ENCODE assay signal across 23 cellular contexts in the genomic region with DNA sequence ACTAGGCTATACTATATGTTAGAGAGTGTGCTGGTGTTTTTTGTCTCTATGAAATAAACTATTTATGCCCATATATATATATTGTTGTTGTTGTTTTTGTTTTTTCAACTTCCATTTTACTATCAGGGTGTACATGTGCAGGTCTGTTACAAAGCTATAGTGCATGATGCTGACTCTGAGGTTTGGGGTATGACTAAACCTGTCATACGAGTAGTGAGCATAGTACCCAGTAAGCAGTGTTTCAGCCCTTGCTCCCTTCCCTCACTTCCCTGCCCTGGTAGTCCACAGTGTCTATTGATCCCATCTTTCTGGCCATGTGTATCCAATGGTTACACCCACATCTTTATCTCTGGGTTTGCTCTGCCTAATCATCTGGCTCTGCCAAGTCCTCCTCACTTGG.
"Had no signal": no experiment of that assay in that cellular context is flagged by ENCODE, and none has a peak within 500 bp of the region (broad histone marks: within the 10 kb centered on the region; RNA-seq: fewer than 3 reads in every experiment).

No MANE protein-coding gene starts in this region.

- H3K36me3 Mint-ChIP-seq: activated naive CD8-positive, alpha-beta T cell; memory B cell had no signal

- DNase-seq: activated CD4-positive, alpha-beta T cell treated with anti-CD3 and anti-CD28 coated beads, Interleukin-2, amount 10 ng/mL, durations not matched to agents 7 days and 5 days; activated CD8-positive, alpha-beta memory T cell treated with anti-CD3 and anti-CD28 coated beads for 24 hours; activated CD8-positive, alpha-beta memory T cell treated with anti-CD3 and anti-CD28 coated beads, Interleukin-2, amount 50 U/mL, for 4 hours; activated naive CD4-positive, alpha-beta T cell; activated T-cell treated with anti-CD3 and anti-CD28 coated beads, Interleukin-2, amount 50 U/mL, for 24 hours; adrenal gland; brain microvascular endothelial cell; dorsolateral prefrontal cortex; gastrocnemius medialis; hypothalamus; right lobe of liver; stimulated activated CD4-positive, alpha-beta T cell treated with anti-CD3 and anti-CD28 coated beads, Interleukin-1b, Interleukin-23, amount 100 ng/mL, for 48 hours; uterus had no signal

- H3K9me3 ChIP-seq: adrenal gland, ascending aorta, esophagus muscularis mucosa, gastrocnemius medialis, right lobe of liver, uterus had no signal

- H3K27ac Mint-ChIP-seq: activated CD4-positive, alpha-beta T cell treated with anti-CD3 and anti-CD28 coated beads, Interleukin-2, amount 10 ng/mL, durations not matched to agents 7 days and 5 days; activated naive CD8-positive, alpha-beta T cell; activated T-cell treated with anti-CD3 and anti-CD28 coated beads, Interleukin-2, amount 50 U/mL, for 24 hours; activated T-helper 2 cell treated with anti-CD3 and anti-CD28 coated beads, Interferon-gamma antibody, Interleukin-2, Interleukin-4, amounts not matched to agents 10 μg/mL and 5 μg/mL and 100 μg/mL, durations not matched to agents 14 hours and 24 hours and 36 hours; memory B cell; nephron; T-helper 1 cell treated with Interleukin-12 subunit alpha and Interleukin-12 subunit beta and Interleukin-4 antibody, amounts not matched to agents 30 μg/mL and 1 μg/mL, for 36 hours had no signal

- H3K36me3 ChIP-seq: adrenal gland, ascending aorta, brain microvascular endothelial cell, esophagus muscularis mucosa, gastrocnemius medialis, right lobe of liver, uterus had no signal

- H3K4me1 Mint-ChIP-seq: central memory CD8-positive, alpha-beta T cell; memory B cell had no signal

- H3K27me3 ChIP-seq: adrenal gland, ascending aorta, brain microvascular endothelial cell, dorsolateral prefrontal cortex, esophagus muscularis mucosa, gastrocnemius medialis, right lobe of liver, uterus had no signal

- ATAC-seq: gastrocnemius medialis had no signal

- H3K4me3 Mint-ChIP-seq: activated CD4-positive, alpha-beta T cell treated with anti-CD3 and anti-CD28 coated beads, Interleukin-2, amount 10 ng/mL, durations not matched to agents 7 days and 5 days; activated naive CD8-positive, alpha-beta T cell; activated T-cell treated with anti-CD3 and anti-CD28 coated beads, Interleukin-2, amount 50 U/mL, for 24 hours; central memory CD8-positive, alpha-beta T cell; memory B cell; nephron; T-helper 1 cell treated with Interleukin-12 subunit alpha and Interleukin-12 subunit beta and Interleukin-4 antibody, amounts not matched to agents 30 μg/mL and 1 μg/mL, for 36 hours had no signal

- H3K9ac ChIP-seq: parathyroid adenoma had no signal

- H3K9me3 Mint-ChIP-seq: activated CD4-positive, alpha-beta T cell treated with anti-CD3 and anti-CD28 coated beads, Interleukin-2, amount 10 ng/mL, durations not matched to agents 7 days and 5 days; activated T-cell treated with anti-CD3 and anti-CD28 coated beads, Interleukin-2, amount 50 U/mL, for 24 hours; activated T-helper 2 cell treated with anti-CD3 and anti-CD28 coated beads, Interferon-gamma antibody, Interleukin-2, Interleukin-4, amounts not matched to agents 10 μg/mL and 5 μg/mL and 100 μg/mL, durations not matched to agents 14 hours and 24 hours and 36 hours; central memory CD8-positive, alpha-beta T cell; memory B cell; nephron; T-helper 1 cell treated with Interleukin-12 subunit alpha and Interleukin-12 subunit beta and Interleukin-4 antibody, amounts not matched to agents 30 μg/mL and 1 μg/mL, for 36 hours had no signal

- H3K4me3 ChIP-seq: adrenal gland, ascending aorta, dorsolateral prefrontal cortex, esophagus muscularis mucosa, gastrocnemius medialis, right lobe of liver, skin epidermis, uterus had no signal

- H3K79me2 ChIP-seq: parathyroid adenoma had no signal

- H3K4me1 ChIP-seq: adrenal gland, ascending aorta, parathyroid adenoma, right lobe of liver, uterus had no signal

- H3K27ac ChIP-seq: ascending aorta, brain microvascular endothelial cell, esophagus muscularis mucosa, parathyroid adenoma, right lobe of liver, skin epidermis had no signal

- H3K27me3 Mint-ChIP-seq: activated naive CD8-positive, alpha-beta T cell; central memory CD8-positive, alpha-beta T cell had no signal
